In genomic region chr15:85473455-85473854, GRCh38 we compare ENCODE assay signal across 10 cellular contexts.
DNase-seq lines count a peak whose midpoint lies in the region; ATAC-seq, FAIRE-seq and TF ChIP-seq lines count a peak whose summit lies in the region.
"Had no signal": no experiment of that assay in that cellular context is flagged by ENCODE, and none has a peak within 500 bp of the region (broad histone marks: within the 10 kb centered on the region; RNA-seq: fewer than 3 reads in every experiment).

No MANE protein-coding gene starts in this region.

- 27% methylated on average over 3 of the region's 3 CpGs for WGBS in GM12878 (ENCODE audit: insufficient coverage, insufficient replicate concordance, low lambda C conversion rate, missing lambda C conversion rate)

- no peak for TF ChIP-seq EP300 in GM12878 (IDR thresholded peaks at IDR 0.05; ENCODE audit: borderline replicate concordance in 1 of 2, control insufficient read depth in 1 of 2, low read depth in 2 of 2, low read length in 2 of 2)

- H4K20me1 ChIP-seq in GM12878 (ENCODE audit: control insufficient read depth, insufficient read depth) (no peaks in the 10 kb centered on the region), PC-9 (ENCODE audit: insufficient read depth) (peaks cover 12% of the 10 kb centered on the region)

- POLR2A ChIA-PET in GM12878 (lab: Charles Lee): interaction anchor here (0.6 to 0.8 kb wide), 2 partner anchors 61 to 1283 kb away, joined by 3 read pairs; no protein-coding TSS in a partner anchor
- POLR2A ChIA-PET in PC-9 (lab: Charles Lee; ENCODE audit: unreplicated experiment): no interaction called here

- H3K4me1 ChIP-seq in GM12878 (ENCODE audit: control insufficient read depth, insufficient read depth, low read length) (peaks cover 42% of the 10 kb centered on the region), PC-9 (replicated peaks; ENCODE audit: insufficient read depth) (no peaks in the 10 kb centered on the region)

- no peaks in the 10 kb centered on the region for H3K9me2 ChIP-seq in PC-9 (ENCODE audit: insufficient read depth)

- SMC1A ChIA-PET in GM12878 (lab: Charles Lee; ENCODE audit: uncharacterized antibody, unreplicated experiment): interaction anchor here (0.8 to 3.8 kb wide), 9 partner anchors 9 to 143 kb away, joined by 3 to 35 read pairs (median 5); no protein-coding TSS in a partner anchor

- peak overlapping the region; percentile 99 for H3K4me2 ChIP-seq in GM12878 (ENCODE audit: control insufficient read depth, insufficient read depth)
- no peak overlapping the region for H3K4me2 ChIP-seq in PC-9

- ATAC-seq in GM12878 (peak; percentile 49), GM19463 (IDR thresholded peaks at IDR 0.05; ENCODE audit: unreplicated experiment) (no peak)

- in situ Hi-C loops in GM12878 (cut with MboI): no loop called here

- TF ChIP-seq RAD21 in GM12878 (IDR thresholded peaks at IDR 0.05; ENCODE audit: insufficient read depth, low read depth, low read length): no peak

- BruUV-seq in GM12878 (replicated peaks; lab: Mats Ljungman, UMichigan): no TSS peak
- BruUV-seq in PC-9 (replicated peaks; lab: Mats Ljungman, UMichigan): no TSS peak

- intact Hi-C loops in GM12878 (cut with micrococcal nuclease; ENCODE audit: unreplicated experiment) (no loop called here), PC-9 (cut with micrococcal nuclease; ENCODE audit: unreplicated experiment) (no loop called here)

- H3K9me3 ChIP-seq in GM12878 (replicated peaks; ENCODE audit: control insufficient read depth, insufficient read depth, low read length) (no peaks in the 10 kb centered on the region; the same call in 2 of the 3 replicates), PC-9 (ENCODE audit: insufficient read depth, low read depth) (no peaks in the 10 kb centered on the region)
- H3K9me3 ChIP-seq: spleen had no signal

- TF ChIP-seq CTCF in GM12878 (IDR thresholded peaks at IDR 0.05 in 2 of 3, conservative IDR thresholded peaks at IDR 0.05 in 1 of 3; ENCODE audit: control insufficient read depth in 2 of 3, extremely low read depth in 1 of 3, insufficient read depth in 1 of 3, low read depth in 3 of 3, low read length in 3 of 3) (no peak), PC-9 (conservative IDR thresholded peaks at IDR 0.05) (no peak)

- H2AFZ ChIP-seq in GM12878 (ENCODE audit: control insufficient read depth, low read depth, low read length) (no peak overlapping the region), PC-9 (no peak overlapping the region)

- CTCF ChIA-PET in GM12878 (lab: Yijun Ruan, JAX) (interaction anchor here (0.5 to 1.5 kb wide), 8 partner anchors 12 to 219 kb away, joined by 3 to 5 read pairs (median 4); no protein-coding TSS in a partner anchor), PC-9 (lab: Charles Lee) (no interaction called here)

- H3K79me2 ChIP-seq in GM12878 (ENCODE audit: control insufficient read depth, insufficient read depth, low read length) (peaks cover 73% of the 10 kb centered on the region), PC-9 (ENCODE audit: low read depth) (peaks cover 87% of the 10 kb centered on the region)

- H3F3A ChIP-seq in PC-9 (ENCODE audit: insufficient read depth, low read depth): peaks cover 4% of the 10 kb centered on the region; the same call in 1 of the 2 replicates

- no peak for TF ChIP-seq POLR2A in GM12878 (IDR thresholded peaks at IDR 0.05; ENCODE audit: low read depth, low read length)

- H3K27me3 ChIP-seq in GM12878 (replicated peaks in 1 of 2; ENCODE audit: control insufficient read depth in 2 of 2, insufficient read depth in 2 of 2, low read length in 1 of 2) (no peaks in the 10 kb centered on the region), PC-9 (ENCODE audit: insufficient read depth, low read depth) (no peaks in the 10 kb centered on the region)
- H3K27me3 ChIP-seq: spleen had no signal

- H3K27ac ChIP-seq in GM12878 (ENCODE audit: control insufficient read depth, insufficient read depth) (peak overlapping the region; percentile 90), PC-9 (no peak overlapping the region)

- DNase-seq in NCI-H2171 (lab: John Stamatoyannopoulos, UW): peak; percentile 42
- no peak for DNase-seq in NCI-H2171 treated with DMSO at 0.1 percent for 48 hours (lab: John Stamatoyannopoulos, UW)
- peak; percentile 75 for DNase-seq in M059J (ENCODE audit: low read depth)
- DNase-seq in GM12878 (ENCODE audit: low read depth, low spot score): no peak
- DNase-seq in skeletal muscle cell (ENCODE audit: low read depth): peak; percentile 41
- DNase-seq in SHP77 (lab: John Stamatoyannopoulos, UW): no peak
- no peak for DNase-seq in PC-9
- DNase-seq: dermis blood vessel endothelial cell, spleen had no signal

- H3K9ac ChIP-seq in GM12878 (ENCODE audit: control insufficient read depth, insufficient read depth, low read length): no peak overlapping the region

- H3K4me3 ChIP-seq in GM12878 (no peak overlapping the region), skeletal muscle cell (ENCODE audit: low read depth, low read length) (no peak overlapping the region), PC-9 (no peak overlapping the region)
- H3K4me3 ChIP-seq: spleen had no signal

- no peaks in the 10 kb centered on the region; a peak in 1 of 4 replicates for H3K36me3 ChIP-seq in GM12878 (ENCODE audit: control insufficient read depth in 2 of 2, insufficient read depth in 2 of 2, low read length in 1 of 2)
- H3K36me3 ChIP-seq in PC-9 (ENCODE audit: low read depth): no peaks in the 10 kb centered on the region
- H3K36me3 ChIP-seq: spleen had no signal

- RAD21 ChIA-PET in GM12878 (lab: Charles Lee; ENCODE audit: unreplicated experiment): interaction anchor here (1.0 to 7.1 kb wide), 11 partner anchors 12 to 177 kb away, joined by 3 to 64 read pairs (median 3); partner anchors contain the start of gene AKAP13

- FAIRE-seq in GM12878 (lab: Jason Lieb, UNC): peak; percentile 18

TF ChIP-seq in GM12878, 131 proteins besides CTCF, POLR2A, EP300 and RAD21:
- TF ChIP-seq, protein P1, sequence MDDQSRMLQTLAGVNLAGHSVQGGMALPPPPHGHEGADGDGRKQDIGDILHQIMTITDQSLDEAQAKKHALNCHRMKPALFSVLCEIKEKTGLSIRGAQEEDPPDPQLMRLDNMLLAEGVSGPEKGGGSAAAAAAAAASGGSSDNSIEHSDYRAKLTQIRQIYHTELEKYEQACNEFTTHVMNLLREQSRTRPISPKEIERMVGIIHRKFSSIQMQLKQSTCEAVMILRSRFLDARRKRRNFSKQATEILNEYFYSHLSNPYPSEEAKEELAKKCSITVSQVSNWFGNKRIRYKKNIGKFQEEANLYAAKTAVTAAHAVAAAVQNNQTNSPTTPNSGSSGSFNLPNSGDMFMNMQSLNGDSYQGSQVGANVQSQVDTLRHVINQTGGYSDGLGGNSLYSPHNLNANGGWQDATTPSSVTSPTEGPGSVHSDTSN (IDR thresholded peaks at IDR 0.05; ENCODE audit: insufficient replicate concordance, low read depth, low read length): peak; percentile 48
- no peak for TF ChIP-seq NFXL1 (IDR thresholded peaks at IDR 0.05; ENCODE audit: borderline replicate concordance)
- TF ChIP-seq, protein P2, sequence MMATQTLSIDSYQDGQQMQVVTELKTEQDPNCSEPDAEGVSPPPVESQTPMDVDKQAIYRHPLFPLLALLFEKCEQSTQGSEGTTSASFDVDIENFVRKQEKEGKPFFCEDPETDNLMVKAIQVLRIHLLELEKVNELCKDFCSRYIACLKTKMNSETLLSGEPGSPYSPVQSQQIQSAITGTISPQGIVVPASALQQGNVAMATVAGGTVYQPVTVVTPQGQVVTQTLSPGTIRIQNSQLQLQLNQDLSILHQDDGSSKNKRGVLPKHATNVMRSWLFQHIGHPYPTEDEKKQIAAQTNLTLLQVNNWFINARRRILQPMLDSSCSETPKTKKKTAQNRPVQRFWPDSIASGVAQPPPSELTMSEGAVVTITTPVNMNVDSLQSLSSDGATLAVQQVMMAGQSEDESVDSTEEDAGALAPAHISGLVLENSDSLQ (IDR thresholded peaks at IDR 0.05): peak; percentile 50

Comparison
In these comparisons a context has a peak if more than half of its experiments do, and no peak if none do; other contexts are left out.
1. DNase-seq: peak in NCI-H2171 (single experiment), M059J (single experiment) and skeletal muscle cell (single experiment); none in NCI-H2171 treated with DMSO at 0.1 percent for 48 hours (single experiment), GM12878 (single experiment), SHP77 (0 of 2) and PC-9 (0 of 2).